ENCODE assay signal across 10 cellular contexts in genomic region chr12:107448198-107448597, GRCh38.
A peak's percentile ranks its signal among the peaks of the same experiment; 100 is the strongest.
DNase-seq lines count a peak whose midpoint lies in the region; ATAC-seq, FAIRE-seq and TF ChIP-seq lines count a peak whose summit lies in the region.
"Had no signal": no experiment of that assay in that cellular context is flagged by ENCODE, and none has a peak within 500 bp of the region (broad histone marks: within the 10 kb centered on the region; RNA-seq: fewer than 3 reads in every experiment).

No MANE protein-coding gene starts in this region.

- no peaks in the 10 kb centered on the region; the same call in none of the 2 replicates for H3K4me1 ChIP-seq in IMR-90 (ENCODE audit: control insufficient read depth, insufficient read depth, low read length)

- no peaks in the 10 kb centered on the region for H3K27me3 ChIP-seq in IMR-90 (ENCODE audit: control insufficient read depth, insufficient read depth, low read length)
- no peaks in the 10 kb centered on the region for H3K27me3 ChIP-seq in bronchial epithelial cell (ENCODE audit: control insufficient read depth, insufficient read depth, low read length)

- no peak overlapping the region for H3K4ac ChIP-seq in IMR-90 (ENCODE audit: low read depth, low read length)

- intact Hi-C loops in IMR-90 (cut with micrococcal nuclease): loop anchor here (5.0 kb wide), 1 partner anchor 159 kb away; no protein-coding TSS in a partner anchor

- no peak overlapping the region for H4K8ac ChIP-seq in IMR-90 (ENCODE audit: low read depth in 2 of 2, low read length in 2 of 2)

- TF ChIP-seq CTCF in IMR-90 (conservative IDR thresholded peaks at IDR 0.05; ENCODE audit: low read depth, low read length) (peak; percentile 45), bronchial epithelial cell (IDR thresholded peaks at IDR 0.05; ENCODE audit: insufficient read depth, low read length, severe bottlenecking) (peak; percentile 45), nephron (IDR thresholded peaks at IDR 0.05; ENCODE audit: unreplicated experiment in 3 of 3) (peak in 2 of 3 experiments; percentile 12 to 31)

- H3K9me3 Mint-ChIP-seq in nephron: no peaks in the 10 kb centered on the region

- dilution Hi-C loops in IMR-90 (cut with HindIII; ENCODE audit: low sequenced_read_pairs, unreplicated experiment): no loop called here

- H3K9ac ChIP-seq in IMR-90 (ENCODE audit: low read depth, low read length): no peak overlapping the region

- no peak overlapping the region for H2BK120ac ChIP-seq in IMR-90 (ENCODE audit: low read depth, low read length)

- DNase-seq in ELR (ENCODE audit: low read depth) (peak; percentile 39), IMR-90 (peak; percentile 5), bronchial epithelial cell (ENCODE audit: low read depth) (no peak), DMS79 (lab: John Stamatoyannopoulos, UW) (no peak)
- DNase-seq in stimulated activated CD4-positive, alpha-beta T cell treated with anti-CD3 and anti-CD28 coated beads, Interleukin-4, amount 100 ng/mL, for 4 hours: no peak
- DNase-seq: activated CD4-positive, CD25-positive, alpha-beta regulatory T cell treated with anti-CD3 and anti-CD28 coated beads, Interleukin-2, amount 50 U/mL, for 72 hours; NCI-H446 treated with DMSO at 0.1 percent for 48 hours had no signal

- POLR2A ChIA-PET in IMR-90 (lab: Charles Lee; ENCODE audit: unreplicated experiment): no interaction called here

- peaks cover 13% of the 10 kb centered on the region for H3K4me1 Mint-ChIP-seq in nephron

- TF ChIP-seq RAD21 in IMR-90 (IDR thresholded peaks at IDR 0.05; ENCODE audit: low read length): peak; percentile 36

- no peaks in the 10 kb centered on the region for H3K36me3 Mint-ChIP-seq in nephron (ENCODE audit: low read depth)

- H3K14ac ChIP-seq in IMR-90 (replicated peaks; ENCODE audit: low read depth, low read length): no peak overlapping the region

- no peak overlapping the region for H3K27ac Mint-ChIP-seq in nephron

- no peak for TF ChIP-seq POLR2A in IMR-90 (IDR thresholded peaks at IDR 0.05; ENCODE audit: low read depth, low read length)

- no peak overlapping the region for H3K18ac ChIP-seq in IMR-90 (ENCODE audit: low read depth, low read length)

- no peak overlapping the region for H2BK15ac ChIP-seq in IMR-90 (ENCODE audit: low read depth, low read length)

- H3K4me3 Mint-ChIP-seq in nephron: no peak overlapping the region

- no peaks in the 10 kb centered on the region for H3K9me3 ChIP-seq in IMR-90 (ENCODE audit: control insufficient read depth, insufficient read depth, low read length)
- H3K9me3 ChIP-seq: thoracic aorta had no signal

- FAIRE-seq in bronchial epithelial cell (lab: Jason Lieb, UNC): no peak

- ATAC-seq in IMR-90 (ENCODE audit: low read depth): no peak
- no peak for ATAC-seq in GM21717 (IDR thresholded peaks at IDR 0.05; ENCODE audit: unreplicated experiment)

- peaks cover 33% of the 10 kb centered on the region for H3K27me3 Mint-ChIP-seq in nephron (ENCODE audit: low read depth)

- H4K5ac ChIP-seq in IMR-90 (ENCODE audit: low read depth, low read length): no peak overlapping the region

- H4K20me1 ChIP-seq in IMR-90 (ENCODE audit: insufficient read depth, low read length): no peaks in the 10 kb centered on the region

- no peak overlapping the region for H3K56ac ChIP-seq in IMR-90 (ENCODE audit: extremely low read depth, insufficient read depth, low read length)

- H3K4me3 ChIP-seq in IMR-90 (ENCODE audit: insufficient read depth, low read depth, low read length): no peak overlapping the region
- H3K4me3 ChIP-seq in bronchial epithelial cell (ENCODE audit: low read depth, low read length): no peak overlapping the region
- H3K4me3 ChIP-seq: thoracic aorta had no signal

- no peaks in the 10 kb centered on the region for H3K9me1 ChIP-seq in IMR-90 (ENCODE audit: insufficient read depth, low read length)

- H3K4me2 ChIP-seq in IMR-90 (ENCODE audit: low read depth, low read length): no peak overlapping the region

- no peaks in the 10 kb centered on the region for H3K36me3 ChIP-seq in IMR-90 (ENCODE audit: control insufficient read depth, insufficient read depth, low read length)
- H3K36me3 ChIP-seq in bronchial epithelial cell (ENCODE audit: control insufficient read depth, insufficient read depth, low read length): no peaks in the 10 kb centered on the region
- H3K36me3 ChIP-seq: thoracic aorta had no signal

- H3K79me1 ChIP-seq in IMR-90 (ENCODE audit: low read depth in 1 of 2, low read length in 2 of 2): no peaks in the 10 kb centered on the region

- H2BK20ac ChIP-seq in IMR-90 (ENCODE audit: low read depth, low read length): no peak overlapping the region

- H2AK9ac ChIP-seq in IMR-90 (replicated peaks; ENCODE audit: low read depth, low read length, poor library complexity): no peak overlapping the region

- H4K91ac ChIP-seq in IMR-90 (ENCODE audit: insufficient read depth, low read depth, low read length): no peak overlapping the region

- WGBS in IMR-90 (ENCODE audit: extremely low coverage in 2 of 2, insufficient read length in 1 of 2), 2 experiments: no CpG with 5 or more reads among the region's 1 CpG

- H3K23ac ChIP-seq in IMR-90 (ENCODE audit: low read depth, low read length): no peak overlapping the region

- BruUV-seq in IMR-90 (replicated peaks; lab: Mats Ljungman, UMichigan): no TSS peak

- H2AFZ ChIP-seq in IMR-90 (replicated peaks; ENCODE audit: low read length, poor library complexity): no peak overlapping the region

- in situ Hi-C loops in IMR-90 (cut with MboI; ENCODE audit: low sequenced_read_pairs): no loop called here

- CTCF ChIA-PET in IMR-90 (lab: Yijun Ruan, JAX): interaction anchor here (0.5 to 1.4 kb wide), 4 partner anchors 9 to 244 kb away, joined by 3 to 4 read pairs (median 4); no protein-coding TSS in a partner anchor

- H2BK5ac ChIP-seq in IMR-90 (ENCODE audit: low read depth, low read length, poor library complexity, severe bottlenecking): no peak overlapping the region

- H2AK5ac ChIP-seq in IMR-90 (ENCODE audit: low read depth, low read length): no peak overlapping the region

- no peak overlapping the region for H3K27ac ChIP-seq in IMR-90 (ENCODE audit: insufficient read depth, low read length)
- H3K27ac ChIP-seq: thoracic aorta had no signal

TF ChIP-seq in IMR-90, 13 proteins besides CTCF, POLR2A, EP300 and RAD21:
- TF ChIP-seq SMC3 (IDR thresholded peaks at IDR 0.05; ENCODE audit: low read depth, low read length): peak; percentile 52
- TF ChIP-seq RCOR1 (IDR thresholded peaks at IDR 0.05; ENCODE audit: insufficient replicate concordance, low read length): no peak
TF ChIP-seq in IMR-90: peak in this region for 1.

Comparison
In these comparisons a context has a peak if more than half of its experiments do, and no peak if none do; other contexts are left out.
1. DNase-seq: peak in ELR (single experiment) and IMR-90 (single experiment); none in bronchial epithelial cell (single experiment), DMS79 (single experiment) and stimulated activated CD4-positive, alpha-beta T cell treated with anti-CD3 and anti-CD28 coated beads, Interleukin-4, amount 100 ng/mL, for 4 hours (0 of 2).
2. Peak in every context shown above with its lines, with median percentiles within 50 percentile points of each other: CTCF ChIP-seq.